In the genomic region with DNA sequence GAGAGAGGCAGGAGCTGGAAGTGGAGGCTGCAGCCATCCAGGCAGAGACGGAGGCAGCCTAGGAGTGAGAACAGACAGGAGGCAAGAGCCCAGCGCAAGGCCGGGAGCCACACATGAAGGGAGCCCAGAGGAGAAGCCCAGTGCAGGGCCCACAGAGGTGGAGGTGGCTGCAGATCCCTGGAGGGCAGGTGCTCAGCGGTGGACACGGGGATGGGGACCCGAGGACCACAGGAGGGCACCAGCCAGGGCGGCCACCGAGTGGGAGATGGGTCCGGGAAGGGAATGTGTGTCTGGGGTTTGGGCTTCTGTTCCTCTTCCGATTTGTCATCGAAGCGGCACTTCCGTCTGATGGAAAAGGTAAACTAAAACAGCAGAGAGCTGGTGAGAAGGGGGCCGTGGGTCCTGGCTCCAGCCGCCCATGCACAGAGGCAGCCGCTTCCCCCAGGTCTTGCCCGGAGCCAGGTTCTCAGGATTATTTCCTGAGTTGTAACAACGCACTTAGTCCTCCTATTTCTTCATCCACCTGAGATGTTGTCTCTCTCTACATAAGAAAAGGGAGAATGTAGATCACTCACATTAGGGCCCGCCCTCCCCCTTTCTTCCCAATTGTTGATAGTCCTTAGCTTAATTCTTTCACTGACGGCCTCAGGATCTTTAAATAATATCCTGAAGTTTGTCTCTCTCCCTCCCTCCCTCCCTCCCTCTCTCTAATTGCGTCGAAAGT, we compare ENCODE assay signal across 1 cellular context.
TF ChIP-seq lines count a peak whose summit lies in the region.

No MANE protein-coding gene starts in this region.

TF ChIP-seq in H1, 55 proteins besides CTCF, POLR2A, EP300 and RAD21:
- TF ChIP-seq JUND (IDR thresholded peaks at IDR 0.05; ENCODE audit: low read length) (no peak), TEAD4 (IDR thresholded peaks at IDR 0.05; ENCODE audit: low read depth, low read length) (no peak), CHD1 (IDR thresholded peaks at IDR 0.05; ENCODE audit: low read depth, low read length) (no peak), MAFK (IDR thresholded peaks at IDR 0.05; ENCODE audit: low read depth, low read length) (no peak), CBX5 (IDR thresholded peaks at IDR 0.05; ENCODE audit: low read depth, low read length) (no peak), SP1 (IDR thresholded peaks at IDR 0.05; ENCODE audit: low read depth, low read length) (no peak), PHF8 (conservative IDR thresholded peaks at IDR 0.05; ENCODE audit: low read depth, low read length) (no peak), BRCA1 (IDR thresholded peaks at IDR 0.05; ENCODE audit: low read depth, low read length) (no peak), CEBPB (IDR thresholded peaks at IDR 0.05; ENCODE audit: low read depth, low read length) (no peak), EGR1 (IDR thresholded peaks at IDR 0.05; ENCODE audit: borderline replicate concordance, low read depth, low read length) (no peak), SIRT6 (IDR thresholded peaks at IDR 0.05; ENCODE audit: low read length) (no peak)
- TF ChIP-seq, protein P1, sequence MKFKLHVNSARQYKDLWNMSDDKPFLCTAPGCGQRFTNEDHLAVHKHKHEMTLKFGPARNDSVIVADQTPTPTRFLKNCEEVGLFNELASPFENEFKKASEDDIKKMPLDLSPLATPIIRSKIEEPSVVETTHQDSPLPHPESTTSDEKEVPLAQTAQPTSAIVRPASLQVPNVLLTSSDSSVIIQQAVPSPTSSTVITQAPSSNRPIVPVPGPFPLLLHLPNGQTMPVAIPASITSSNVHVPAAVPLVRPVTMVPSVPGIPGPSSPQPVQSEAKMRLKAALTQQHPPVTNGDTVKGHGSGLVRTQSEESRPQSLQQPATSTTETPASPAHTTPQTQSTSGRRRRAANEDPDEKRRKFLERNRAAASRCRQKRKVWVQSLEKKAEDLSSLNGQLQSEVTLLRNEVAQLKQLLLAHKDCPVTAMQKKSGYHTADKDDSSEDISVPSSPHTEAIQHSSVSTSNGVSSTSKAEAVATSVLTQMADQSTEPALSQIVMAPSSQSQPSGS (IDR thresholded peaks at IDR 0.05; ENCODE audit: low read length) = no peak
- TF ChIP-seq, protein P2, sequence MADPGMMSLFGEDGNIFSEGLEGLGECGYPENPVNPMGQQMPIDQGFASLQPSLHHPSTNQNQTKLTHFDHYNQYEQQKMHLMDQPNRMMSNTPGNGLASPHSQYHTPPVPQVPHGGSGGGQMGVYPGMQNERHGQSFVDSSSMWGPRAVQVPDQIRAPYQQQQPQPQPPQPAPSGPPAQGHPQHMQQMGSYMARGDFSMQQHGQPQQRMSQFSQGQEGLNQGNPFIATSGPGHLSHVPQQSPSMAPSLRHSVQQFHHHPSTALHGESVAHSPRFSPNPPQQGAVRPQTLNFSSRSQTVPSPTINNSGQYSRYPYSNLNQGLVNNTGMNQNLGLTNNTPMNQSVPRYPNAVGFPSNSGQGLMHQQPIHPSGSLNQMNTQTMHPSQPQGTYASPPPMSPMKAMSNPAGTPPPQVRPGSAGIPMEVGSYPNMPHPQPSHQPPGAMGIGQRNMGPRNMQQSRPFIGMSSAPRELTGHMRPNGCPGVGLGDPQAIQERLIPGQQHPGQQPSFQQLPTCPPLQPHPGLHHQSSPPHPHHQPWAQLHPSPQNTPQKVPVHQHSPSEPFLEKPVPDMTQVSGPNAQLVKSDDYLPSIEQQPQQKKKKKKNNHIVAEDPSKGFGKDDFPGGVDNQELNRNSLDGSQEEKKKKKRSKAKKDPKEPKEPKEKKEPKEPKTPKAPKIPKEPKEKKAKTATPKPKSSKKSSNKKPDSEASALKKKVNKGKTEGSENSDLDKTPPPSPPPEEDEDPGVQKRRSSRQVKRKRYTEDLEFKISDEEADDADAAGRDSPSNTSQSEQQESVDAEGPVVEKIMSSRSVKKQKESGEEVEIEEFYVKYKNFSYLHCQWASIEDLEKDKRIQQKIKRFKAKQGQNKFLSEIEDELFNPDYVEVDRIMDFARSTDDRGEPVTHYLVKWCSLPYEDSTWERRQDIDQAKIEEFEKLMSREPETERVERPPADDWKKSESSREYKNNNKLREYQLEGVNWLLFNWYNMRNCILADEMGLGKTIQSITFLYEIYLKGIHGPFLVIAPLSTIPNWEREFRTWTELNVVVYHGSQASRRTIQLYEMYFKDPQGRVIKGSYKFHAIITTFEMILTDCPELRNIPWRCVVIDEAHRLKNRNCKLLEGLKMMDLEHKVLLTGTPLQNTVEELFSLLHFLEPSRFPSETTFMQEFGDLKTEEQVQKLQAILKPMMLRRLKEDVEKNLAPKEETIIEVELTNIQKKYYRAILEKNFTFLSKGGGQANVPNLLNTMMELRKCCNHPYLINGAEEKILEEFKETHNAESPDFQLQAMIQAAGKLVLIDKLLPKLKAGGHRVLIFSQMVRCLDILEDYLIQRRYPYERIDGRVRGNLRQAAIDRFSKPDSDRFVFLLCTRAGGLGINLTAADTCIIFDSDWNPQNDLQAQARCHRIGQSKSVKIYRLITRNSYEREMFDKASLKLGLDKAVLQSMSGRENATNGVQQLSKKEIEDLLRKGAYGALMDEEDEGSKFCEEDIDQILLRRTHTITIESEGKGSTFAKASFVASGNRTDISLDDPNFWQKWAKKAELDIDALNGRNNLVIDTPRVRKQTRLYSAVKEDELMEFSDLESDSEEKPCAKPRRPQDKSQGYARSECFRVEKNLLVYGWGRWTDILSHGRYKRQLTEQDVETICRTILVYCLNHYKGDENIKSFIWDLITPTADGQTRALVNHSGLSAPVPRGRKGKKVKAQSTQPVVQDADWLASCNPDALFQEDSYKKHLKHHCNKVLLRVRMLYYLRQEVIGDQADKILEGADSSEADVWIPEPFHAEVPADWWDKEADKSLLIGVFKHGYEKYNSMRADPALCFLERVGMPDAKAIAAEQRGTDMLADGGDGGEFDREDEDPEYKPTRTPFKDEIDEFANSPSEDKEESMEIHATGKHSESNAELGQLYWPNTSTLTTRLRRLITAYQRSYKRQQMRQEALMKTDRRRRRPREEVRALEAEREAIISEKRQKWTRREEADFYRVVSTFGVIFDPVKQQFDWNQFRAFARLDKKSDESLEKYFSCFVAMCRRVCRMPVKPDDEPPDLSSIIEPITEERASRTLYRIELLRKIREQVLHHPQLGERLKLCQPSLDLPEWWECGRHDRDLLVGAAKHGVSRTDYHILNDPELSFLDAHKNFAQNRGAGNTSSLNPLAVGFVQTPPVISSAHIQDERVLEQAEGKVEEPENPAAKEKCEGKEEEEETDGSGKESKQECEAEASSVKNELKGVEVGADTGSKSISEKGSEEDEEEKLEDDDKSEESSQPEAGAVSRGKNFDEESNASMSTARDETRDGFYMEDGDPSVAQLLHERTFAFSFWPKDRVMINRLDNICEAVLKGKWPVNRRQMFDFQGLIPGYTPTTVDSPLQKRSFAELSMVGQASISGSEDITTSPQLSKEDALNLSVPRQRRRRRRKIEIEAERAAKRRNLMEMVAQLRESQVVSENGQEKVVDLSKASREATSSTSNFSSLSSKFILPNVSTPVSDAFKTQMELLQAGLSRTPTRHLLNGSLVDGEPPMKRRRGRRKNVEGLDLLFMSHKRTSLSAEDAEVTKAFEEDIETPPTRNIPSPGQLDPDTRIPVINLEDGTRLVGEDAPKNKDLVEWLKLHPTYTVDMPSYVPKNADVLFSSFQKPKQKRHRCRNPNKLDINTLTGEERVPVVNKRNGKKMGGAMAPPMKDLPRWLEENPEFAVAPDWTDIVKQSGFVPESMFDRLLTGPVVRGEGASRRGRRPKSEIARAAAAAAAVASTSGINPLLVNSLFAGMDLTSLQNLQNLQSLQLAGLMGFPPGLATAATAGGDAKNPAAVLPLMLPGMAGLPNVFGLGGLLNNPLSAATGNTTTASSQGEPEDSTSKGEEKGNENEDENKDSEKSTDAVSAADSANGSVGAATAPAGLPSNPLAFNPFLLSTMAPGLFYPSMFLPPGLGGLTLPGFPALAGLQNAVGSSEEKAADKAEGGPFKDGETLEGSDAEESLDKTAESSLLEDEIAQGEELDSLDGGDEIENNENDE (IDR thresholded peaks at IDR 0.05; ENCODE audit: insufficient replicate concordance, low read length) = no peak
